In genomic region chr3:133661454-133662255, GRCh38 we compare ENCODE assay signal across 1 cellular context.
TF ChIP-seq lines count a peak whose summit lies in the region.

TOPBP1 (minus strand) TSS chr3:133661941; CDS start chr3:133661127, 814 bp downstream.

TF ChIP-seq in WTC11, 78 proteins besides CTCF, POLR2A, EP300 and RAD21 (continued from another document):
- no peak for TF ChIP-seq PREB (CRISPR knock-in tag; IDR thresholded peaks at IDR 0.05; ENCODE audit: borderline replicate concordance)
- TF ChIP-seq ZNF219 (CRISPR knock-in tag; IDR thresholded peaks at IDR 0.05; ENCODE audit: borderline replicate concordance) = no peak
- 0 out of 2 replicates have a peak, but pooled peaks have one; percentile 35 for TF ChIP-seq ZNF138 (CRISPR knock-in tag; conservative IDR thresholded peaks at IDR 0.05)
- no peak for TF ChIP-seq MLX (CRISPR knock-in tag; IDR thresholded peaks at IDR 0.05)
- TF ChIP-seq GABPB1 (CRISPR knock-in tag; IDR thresholded peaks at IDR 0.05) = peak; percentile 80
- TF ChIP-seq PRDM15 (CRISPR knock-in tag; IDR thresholded peaks at IDR 0.05) = peak; percentile 62
- TF ChIP-seq E2F4 (CRISPR knock-in tag; IDR thresholded peaks at IDR 0.05; ENCODE audit: borderline replicate concordance, low read depth) = peak; percentile 94; the same call in 1 of the 2 replicates
- TF ChIP-seq ATF3 (CRISPR knock-in tag; conservative IDR thresholded peaks at IDR 0.05) = no peak
- TF ChIP-seq CBFB (CRISPR knock-in tag; IDR thresholded peaks at IDR 0.05; ENCODE audit: low read depth) = 0 out of 2 replicates have a peak, but pooled peaks have one; percentile 42
- TF ChIP-seq ARID4B (CRISPR knock-in tag; IDR thresholded peaks at IDR 0.05; ENCODE audit: borderline replicate concordance) = peak; percentile 64; the same call in 1 of the 2 replicates
- peak; percentile 57; the same call in 1 of the 2 replicates for TF ChIP-seq FOXP1 (CRISPR knock-in tag; IDR thresholded peaks at IDR 0.05; ENCODE audit: borderline replicate concordance)
- no peak for TF ChIP-seq ZNF396 (CRISPR knock-in tag; IDR thresholded peaks at IDR 0.05; ENCODE audit: borderline replicate concordance)
- TF ChIP-seq ELF4 (CRISPR knock-in tag; IDR thresholded peaks at IDR 0.05; ENCODE audit: low read depth) = no peak
- TF ChIP-seq ZBTB43 (CRISPR knock-in tag; IDR thresholded peaks at IDR 0.05) = 0 out of 2 replicates have a peak, but pooled peaks have one; percentile 20
- peak; percentile 67 for TF ChIP-seq SP1 (CRISPR knock-in tag; conservative IDR thresholded peaks at IDR 0.05)
- peak; percentile 99; the same call in 1 of the 2 replicates for TF ChIP-seq ETV6 (CRISPR knock-in tag; IDR thresholded peaks at IDR 0.05)
- TF ChIP-seq ZNF232 (CRISPR knock-in tag; IDR thresholded peaks at IDR 0.05) = peak; percentile 61; the same call in 1 of the 2 replicates
- 0 out of 2 replicates have a peak, but pooled peaks have one; percentile 10 for TF ChIP-seq USF2 (CRISPR knock-in tag; IDR thresholded peaks at IDR 0.05)
- no peak for TF ChIP-seq ZNF416 (CRISPR knock-in tag; IDR thresholded peaks at IDR 0.05)
